In the genomic region with DNA sequence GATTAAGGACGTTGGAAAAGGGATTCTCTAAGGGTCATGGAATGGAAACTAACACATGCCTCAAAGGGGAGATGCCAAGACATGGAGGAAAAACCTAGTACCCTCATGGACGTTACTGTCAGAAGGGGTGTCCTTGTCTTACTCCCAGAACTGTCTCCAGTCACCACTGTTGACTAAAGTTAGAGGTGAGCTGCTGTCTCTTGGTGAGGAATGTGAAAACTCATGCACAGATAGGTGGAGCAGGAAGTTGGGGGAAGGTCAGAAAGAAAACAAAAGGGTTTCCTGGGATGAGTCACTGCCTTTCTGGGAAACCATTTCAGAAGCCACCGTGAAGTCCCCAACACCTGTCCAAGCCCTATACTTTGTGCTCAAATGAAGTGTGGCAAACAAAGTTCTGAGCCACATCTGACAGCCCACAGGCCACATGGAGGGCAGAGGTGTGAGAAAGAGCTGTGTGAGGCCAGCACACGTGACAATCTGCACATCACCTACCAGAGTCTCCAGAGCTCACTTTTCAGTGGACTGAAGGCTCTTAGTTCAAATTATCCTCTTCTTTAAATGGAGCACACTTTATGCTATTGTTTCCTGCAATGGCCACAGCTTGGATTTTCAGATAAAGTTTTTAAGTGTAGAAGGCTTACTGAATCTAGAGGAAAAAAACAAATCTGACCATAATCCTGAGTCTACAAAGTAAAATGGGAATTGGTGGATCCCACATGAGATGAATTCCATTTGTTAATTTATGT, we compare ENCODE assay signal across 1 cellular context.
TF ChIP-seq lines count a peak whose summit lies in the region.

No MANE protein-coding gene starts in this region.

TF ChIP-seq in HepG2, 621 proteins besides CTCF, POLR2A, EP300 and RAD21 (continued from another document and continues in another):
- TF ChIP-seq, protein P1, sequence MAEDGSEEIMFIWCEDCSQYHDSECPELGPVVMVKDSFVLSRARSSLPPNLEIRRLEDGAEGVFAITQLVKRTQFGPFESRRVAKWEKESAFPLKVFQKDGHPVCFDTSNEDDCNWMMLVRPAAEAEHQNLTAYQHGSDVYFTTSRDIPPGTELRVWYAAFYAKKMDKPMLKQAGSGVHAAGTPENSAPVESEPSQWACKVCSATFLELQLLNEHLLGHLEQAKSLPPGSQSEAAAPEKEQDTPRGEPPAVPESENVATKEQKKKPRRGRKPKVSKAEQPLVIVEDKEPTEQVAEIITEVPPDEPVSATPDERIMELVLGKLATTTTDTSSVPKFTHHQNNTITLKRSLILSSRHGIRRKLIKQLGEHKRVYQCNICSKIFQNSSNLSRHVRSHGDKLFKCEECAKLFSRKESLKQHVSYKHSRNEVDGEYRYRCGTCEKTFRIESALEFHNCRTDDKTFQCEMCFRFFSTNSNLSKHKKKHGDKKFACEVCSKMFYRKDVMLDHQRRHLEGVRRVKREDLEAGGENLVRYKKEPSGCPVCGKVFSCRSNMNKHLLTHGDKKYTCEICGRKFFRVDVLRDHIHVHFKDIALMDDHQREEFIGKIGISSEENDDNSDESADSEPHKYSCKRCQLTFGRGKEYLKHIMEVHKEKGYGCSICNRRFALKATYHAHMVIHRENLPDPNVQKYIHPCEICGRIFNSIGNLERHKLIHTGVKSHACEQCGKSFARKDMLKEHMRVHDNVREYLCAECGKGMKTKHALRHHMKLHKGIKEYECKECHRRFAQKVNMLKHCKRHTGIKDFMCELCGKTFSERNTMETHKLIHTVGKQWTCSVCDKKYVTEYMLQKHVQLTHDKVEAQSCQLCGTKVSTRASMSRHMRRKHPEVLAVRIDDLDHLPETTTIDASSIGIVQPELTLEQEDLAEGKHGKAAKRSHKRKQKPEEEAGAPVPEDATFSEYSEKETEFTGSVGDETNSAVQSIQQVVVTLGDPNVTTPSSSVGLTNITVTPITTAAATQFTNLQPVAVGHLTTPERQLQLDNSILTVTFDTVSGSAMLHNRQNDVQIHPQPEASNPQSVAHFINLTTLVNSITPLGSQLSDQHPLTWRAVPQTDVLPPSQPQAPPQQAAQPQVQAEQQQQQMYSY (CRISPR knock-in tag; IDR thresholded peaks at IDR 0.05): no peak; the same call in 1 of the 2 replicates
- TF ChIP-seq ZNF232 (CRISPR knock-in tag; IDR thresholded peaks at IDR 0.05; ENCODE audit: borderline replicate concordance) (peak; percentile 99), NR2F1 (CRISPR knock-in tag; IDR thresholded peaks at IDR 0.05) (peak; percentile 63 to 64; a peak in 3 of 4 replicates), KLF12 (CRISPR knock-in tag; IDR thresholded peaks at IDR 0.05; ENCODE audit: borderline replicate concordance) (0 out of 2 replicates have a peak, but pooled peaks have one; percentile 76), KAT8 (CRISPR knock-in tag; IDR thresholded peaks at IDR 0.05) (peak; percentile 98), NFRKB (IDR thresholded peaks at IDR 0.05) (no peak), GLI4 (CRISPR knock-in tag; IDR thresholded peaks at IDR 0.05; ENCODE audit: borderline replicate concordance) (no peak; the same call in 1 of the 2 replicates), ZNF251 (CRISPR knock-in tag; IDR thresholded peaks at IDR 0.05) (no peak), MXI1 (IDR thresholded peaks at IDR 0.05; ENCODE audit: borderline replicate concordance, low read depth, low read length) (peak; percentile 89; the same call in 1 of the 3 replicates), SMARCC2 (IDR thresholded peaks at IDR 0.05) (no peak), HDAC6 (IDR thresholded peaks at IDR 0.05; ENCODE audit: low read depth, low read length) (no peak), ATM (IDR thresholded peaks at IDR 0.05; ENCODE audit: borderline replicate concordance) (no peak), ATAD3A (CRISPR knock-in tag; IDR thresholded peaks at IDR 0.05) (0 out of 2 replicates have a peak, but pooled peaks have one; percentile 85), MBD4 (IDR thresholded peaks at IDR 0.05; ENCODE audit: borderline replicate concordance, low read length) (no peak)
- TF ChIP-seq, protein P2, sequence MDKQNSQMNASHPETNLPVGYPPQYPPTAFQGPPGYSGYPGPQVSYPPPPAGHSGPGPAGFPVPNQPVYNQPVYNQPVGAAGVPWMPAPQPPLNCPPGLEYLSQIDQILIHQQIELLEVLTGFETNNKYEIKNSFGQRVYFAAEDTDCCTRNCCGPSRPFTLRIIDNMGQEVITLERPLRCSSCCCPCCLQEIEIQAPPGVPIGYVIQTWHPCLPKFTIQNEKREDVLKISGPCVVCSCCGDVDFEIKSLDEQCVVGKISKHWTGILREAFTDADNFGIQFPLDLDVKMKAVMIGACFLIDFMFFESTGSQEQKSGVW (CRISPR knock-in tag; IDR thresholded peaks at IDR 0.05; ENCODE audit: borderline replicate concordance): no peak
- TF ChIP-seq, protein P3, sequence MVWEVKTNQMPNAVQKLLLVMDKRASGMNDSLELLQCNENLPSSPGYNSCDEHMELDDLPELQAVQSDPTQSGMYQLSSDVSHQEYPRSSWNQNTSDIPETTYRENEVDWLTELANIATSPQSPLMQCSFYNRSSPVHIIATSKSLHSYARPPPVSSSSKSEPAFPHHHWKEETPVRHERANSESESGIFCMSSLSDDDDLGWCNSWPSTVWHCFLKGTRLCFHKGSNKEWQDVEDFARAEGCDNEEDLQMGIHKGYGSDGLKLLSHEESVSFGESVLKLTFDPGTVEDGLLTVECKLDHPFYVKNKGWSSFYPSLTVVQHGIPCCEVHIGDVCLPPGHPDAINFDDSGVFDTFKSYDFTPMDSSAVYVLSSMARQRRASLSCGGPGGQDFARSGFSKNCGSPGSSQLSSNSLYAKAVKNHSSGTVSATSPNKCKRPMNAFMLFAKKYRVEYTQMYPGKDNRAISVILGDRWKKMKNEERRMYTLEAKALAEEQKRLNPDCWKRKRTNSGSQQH (CRISPR knock-in tag; IDR thresholded peaks at IDR 0.05; ENCODE audit: low read depth): peak; percentile 99
- TF ChIP-seq, protein P4, sequence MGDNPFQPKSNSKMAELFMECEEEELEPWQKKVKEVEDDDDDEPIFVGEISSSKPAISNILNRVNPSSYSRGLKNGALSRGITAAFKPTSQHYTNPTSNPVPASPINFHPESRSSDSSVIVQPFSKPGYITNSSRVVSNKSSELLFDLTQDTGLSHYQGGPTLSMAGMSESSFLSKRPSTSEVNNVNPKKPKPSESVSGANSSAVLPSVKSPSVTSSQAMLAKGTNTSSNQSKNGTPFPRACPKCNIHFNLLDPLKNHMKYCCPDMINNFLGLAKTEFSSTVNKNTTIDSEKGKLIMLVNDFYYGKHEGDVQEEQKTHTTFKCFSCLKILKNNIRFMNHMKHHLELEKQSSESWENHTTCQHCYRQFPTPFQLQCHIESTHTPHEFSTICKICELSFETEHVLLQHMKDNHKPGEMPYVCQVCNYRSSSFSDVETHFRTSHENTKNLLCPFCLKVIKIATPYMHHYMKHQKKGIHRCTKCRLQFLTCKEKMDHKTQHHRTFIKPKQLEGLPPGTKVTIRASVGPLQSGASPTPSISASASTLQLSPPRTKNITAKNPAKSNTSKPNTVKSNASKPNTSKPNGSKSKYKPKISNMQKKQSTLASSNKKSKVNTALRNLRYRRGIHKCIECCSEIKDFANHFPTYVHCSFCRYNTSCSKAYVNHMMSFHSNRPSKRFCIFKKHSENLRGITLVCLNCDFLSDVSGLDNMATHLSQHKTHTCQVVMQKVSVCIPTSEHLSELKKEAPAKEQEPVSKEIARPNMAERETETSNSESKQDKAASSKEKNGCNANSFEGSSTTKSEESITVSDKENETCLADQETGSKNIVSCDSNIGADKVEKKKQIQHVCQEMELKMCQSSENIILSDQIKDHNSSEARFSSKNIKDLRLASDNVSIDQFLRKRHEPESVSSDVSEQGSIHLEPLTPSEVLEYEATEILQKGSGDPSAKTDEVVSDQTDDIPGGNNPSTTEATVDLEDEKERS (CRISPR knock-in tag; IDR thresholded peaks at IDR 0.05): peak; percentile 98
- TF ChIP-seq, protein P5, sequence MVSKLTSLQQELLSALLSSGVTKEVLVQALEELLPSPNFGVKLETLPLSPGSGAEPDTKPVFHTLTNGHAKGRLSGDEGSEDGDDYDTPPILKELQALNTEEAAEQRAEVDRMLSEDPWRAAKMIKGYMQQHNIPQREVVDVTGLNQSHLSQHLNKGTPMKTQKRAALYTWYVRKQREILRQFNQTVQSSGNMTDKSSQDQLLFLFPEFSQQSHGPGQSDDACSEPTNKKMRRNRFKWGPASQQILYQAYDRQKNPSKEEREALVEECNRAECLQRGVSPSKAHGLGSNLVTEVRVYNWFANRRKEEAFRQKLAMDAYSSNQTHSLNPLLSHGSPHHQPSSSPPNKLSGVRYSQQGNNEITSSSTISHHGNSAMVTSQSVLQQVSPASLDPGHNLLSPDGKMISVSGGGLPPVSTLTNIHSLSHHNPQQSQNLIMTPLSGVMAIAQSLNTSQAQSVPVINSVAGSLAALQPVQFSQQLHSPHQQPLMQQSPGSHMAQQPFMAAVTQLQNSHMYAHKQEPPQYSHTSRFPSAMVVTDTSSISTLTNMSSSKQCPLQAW (CRISPR knock-in tag; IDR thresholded peaks at IDR 0.05): peak; percentile 98
- TF ChIP-seq, protein P6, sequence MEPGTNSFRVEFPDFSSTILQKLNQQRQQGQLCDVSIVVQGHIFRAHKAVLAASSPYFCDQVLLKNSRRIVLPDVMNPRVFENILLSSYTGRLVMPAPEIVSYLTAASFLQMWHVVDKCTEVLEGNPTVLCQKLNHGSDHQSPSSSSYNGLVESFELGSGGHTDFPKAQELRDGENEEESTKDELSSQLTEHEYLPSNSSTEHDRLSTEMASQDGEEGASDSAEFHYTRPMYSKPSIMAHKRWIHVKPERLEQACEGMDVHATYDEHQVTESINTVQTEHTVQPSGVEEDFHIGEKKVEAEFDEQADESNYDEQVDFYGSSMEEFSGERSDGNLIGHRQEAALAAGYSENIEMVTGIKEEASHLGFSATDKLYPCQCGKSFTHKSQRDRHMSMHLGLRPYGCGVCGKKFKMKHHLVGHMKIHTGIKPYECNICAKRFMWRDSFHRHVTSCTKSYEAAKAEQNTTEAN (CRISPR knock-in tag; conservative IDR thresholded peaks at IDR 0.05): peak; percentile 100
- TF ChIP-seq, protein P7, sequence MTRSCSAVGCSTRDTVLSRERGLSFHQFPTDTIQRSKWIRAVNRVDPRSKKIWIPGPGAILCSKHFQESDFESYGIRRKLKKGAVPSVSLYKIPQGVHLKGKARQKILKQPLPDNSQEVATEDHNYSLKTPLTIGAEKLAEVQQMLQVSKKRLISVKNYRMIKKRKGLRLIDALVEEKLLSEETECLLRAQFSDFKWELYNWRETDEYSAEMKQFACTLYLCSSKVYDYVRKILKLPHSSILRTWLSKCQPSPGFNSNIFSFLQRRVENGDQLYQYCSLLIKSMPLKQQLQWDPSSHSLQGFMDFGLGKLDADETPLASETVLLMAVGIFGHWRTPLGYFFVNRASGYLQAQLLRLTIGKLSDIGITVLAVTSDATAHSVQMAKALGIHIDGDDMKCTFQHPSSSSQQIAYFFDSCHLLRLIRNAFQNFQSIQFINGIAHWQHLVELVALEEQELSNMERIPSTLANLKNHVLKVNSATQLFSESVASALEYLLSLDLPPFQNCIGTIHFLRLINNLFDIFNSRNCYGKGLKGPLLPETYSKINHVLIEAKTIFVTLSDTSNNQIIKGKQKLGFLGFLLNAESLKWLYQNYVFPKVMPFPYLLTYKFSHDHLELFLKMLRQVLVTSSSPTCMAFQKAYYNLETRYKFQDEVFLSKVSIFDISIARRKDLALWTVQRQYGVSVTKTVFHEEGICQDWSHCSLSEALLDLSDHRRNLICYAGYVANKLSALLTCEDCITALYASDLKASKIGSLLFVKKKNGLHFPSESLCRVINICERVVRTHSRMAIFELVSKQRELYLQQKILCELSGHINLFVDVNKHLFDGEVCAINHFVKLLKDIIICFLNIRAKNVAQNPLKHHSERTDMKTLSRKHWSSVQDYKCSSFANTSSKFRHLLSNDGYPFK (CRISPR knock-in tag; IDR thresholded peaks at IDR 0.05; ENCODE audit: borderline replicate concordance): peak; percentile 94
- TF ChIP-seq, protein P8, sequence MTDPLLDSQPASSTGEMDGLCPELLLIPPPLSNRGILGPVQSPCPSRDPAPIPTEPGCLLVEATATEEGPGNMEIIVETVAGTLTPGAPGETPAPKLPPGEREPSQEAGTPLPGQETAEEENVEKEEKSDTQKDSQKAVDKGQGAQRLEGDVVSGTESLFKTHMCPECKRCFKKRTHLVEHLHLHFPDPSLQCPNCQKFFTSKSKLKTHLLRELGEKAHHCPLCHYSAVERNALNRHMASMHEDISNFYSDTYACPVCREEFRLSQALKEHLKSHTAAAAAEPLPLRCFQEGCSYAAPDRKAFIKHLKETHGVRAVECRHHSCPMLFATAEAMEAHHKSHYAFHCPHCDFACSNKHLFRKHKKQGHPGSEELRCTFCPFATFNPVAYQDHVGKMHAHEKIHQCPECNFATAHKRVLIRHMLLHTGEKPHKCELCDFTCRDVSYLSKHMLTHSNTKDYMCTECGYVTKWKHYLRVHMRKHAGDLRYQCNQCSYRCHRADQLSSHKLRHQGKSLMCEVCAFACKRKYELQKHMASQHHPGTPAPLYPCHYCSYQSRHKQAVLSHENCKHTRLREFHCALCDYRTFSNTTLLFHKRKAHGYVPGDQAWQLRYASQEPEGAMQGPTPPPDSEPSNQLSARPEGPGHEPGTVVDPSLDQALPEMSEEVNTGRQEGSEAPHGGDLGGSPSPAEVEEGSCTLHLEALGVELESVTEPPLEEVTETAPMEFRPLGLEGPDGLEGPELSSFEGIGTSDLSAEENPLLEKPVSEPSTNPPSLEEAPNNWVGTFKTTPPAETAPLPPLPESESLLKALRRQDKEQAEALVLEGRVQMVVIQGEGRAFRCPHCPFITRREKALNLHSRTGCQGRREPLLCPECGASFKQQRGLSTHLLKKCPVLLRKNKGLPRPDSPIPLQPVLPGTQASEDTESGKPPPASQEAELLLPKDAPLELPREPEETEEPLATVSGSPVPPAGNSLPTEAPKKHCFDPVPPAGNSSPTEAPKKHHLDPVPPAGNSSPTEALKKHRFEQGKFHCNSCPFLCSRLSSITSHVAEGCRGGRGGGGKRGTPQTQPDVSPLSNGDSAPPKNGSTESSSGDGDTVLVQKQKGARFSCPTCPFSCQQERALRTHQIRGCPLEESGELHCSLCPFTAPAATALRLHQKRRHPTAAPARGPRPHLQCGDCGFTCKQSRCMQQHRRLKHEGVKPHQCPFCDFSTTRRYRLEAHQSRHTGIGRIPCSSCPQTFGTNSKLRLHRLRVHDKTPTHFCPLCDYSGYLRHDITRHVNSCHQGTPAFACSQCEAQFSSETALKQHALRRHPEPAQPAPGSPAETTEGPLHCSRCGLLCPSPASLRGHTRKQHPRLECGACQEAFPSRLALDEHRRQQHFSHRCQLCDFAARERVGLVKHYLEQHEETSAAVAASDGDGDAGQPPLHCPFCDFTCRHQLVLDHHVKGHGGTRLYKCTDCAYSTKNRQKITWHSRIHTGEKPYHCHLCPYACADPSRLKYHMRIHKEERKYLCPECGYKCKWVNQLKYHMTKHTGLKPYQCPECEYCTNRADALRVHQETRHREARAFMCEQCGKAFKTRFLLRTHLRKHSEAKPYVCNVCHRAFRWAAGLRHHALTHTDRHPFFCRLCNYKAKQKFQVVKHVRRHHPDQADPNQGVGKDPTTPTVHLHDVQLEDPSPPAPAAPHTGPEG (CRISPR knock-in tag; IDR thresholded peaks at IDR 0.05): peak; percentile 68; the same call in 1 of the 2 replicates
